1 cellular context compared by ENCODE assay signal in the genomic region with DNA sequence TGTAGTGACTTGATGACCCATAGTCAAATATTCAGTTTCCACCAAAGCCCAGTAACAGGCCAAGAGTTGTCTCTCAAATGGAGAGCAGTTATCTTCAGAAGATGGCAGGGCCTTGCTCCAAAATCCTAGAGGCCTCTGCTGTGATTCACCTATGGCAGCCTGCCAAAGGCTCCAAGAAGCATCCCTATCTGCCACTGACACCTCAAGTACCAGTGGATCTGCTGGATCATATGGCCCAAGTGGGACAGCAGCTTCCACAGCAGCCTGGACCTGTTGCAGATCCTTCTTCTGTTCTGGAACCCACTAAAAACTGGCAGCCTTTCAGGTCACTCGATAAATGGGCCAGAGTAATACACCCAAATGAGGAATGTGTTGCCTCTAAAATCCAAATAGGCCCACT. TPM values are rescaled to one million over a fixed set of nuclear protein-coding genes. Genes with fewer than 3 reads are reported as not detected.
"Had no signal": no experiment of that assay in that cellular context is flagged by ENCODE, and none has a peak within 500 bp of the region (broad histone marks: within the 10 kb centered on the region; RNA-seq: fewer than 3 reads in every experiment).

No MANE protein-coding gene starts in this region.

RNA-seq across cellular contexts. Expression of gene ABCA4, which starts 43.2 kb away (rescaled TPM):
- total RNA-seq: naive thymus-derived CD4-positive, alpha-beta T cell had no signal
- polyA plus RNA-seq: naive thymus-derived CD4-positive, alpha-beta T cell had no signal
